ENCODE assay signal across 1 cellular context in genomic region chr2:1817256-1818127, GRCh38.
A peak's percentile ranks its signal among the peaks of the same experiment; 100 is the strongest.
TF ChIP-seq lines count a peak whose summit lies in the region.

No MANE protein-coding gene starts in this region.

TF ChIP-seq in HEK293, 187 proteins besides CTCF, POLR2A, EP300 and RAD21 (continued from another document):
- TF ChIP-seq PRDM10 (tag by site-specific recombination; IDR thresholded peaks at IDR 0.05): peak; percentile 86; the same call in 1 of the 2 replicates
- no peak for TF ChIP-seq ZNF423 (tag by site-specific recombination; IDR thresholded peaks at IDR 0.05)
- TF ChIP-seq GLIS1 (tag by site-specific recombination; IDR thresholded peaks at IDR 0.05): peak; percentile 89
- TF ChIP-seq ZNF660 (tag by site-specific recombination; IDR thresholded peaks at IDR 0.05): 0 out of 2 replicates have a peak, but pooled peaks have one; percentile 27
- no peak for TF ChIP-seq ZNF768 (tag by site-specific recombination; IDR thresholded peaks at IDR 0.05)
- TF ChIP-seq ZNF654 (tag by site-specific recombination; IDR thresholded peaks at IDR 0.05; ENCODE audit: low read depth): peak; percentile 70
- TF ChIP-seq AEBP2 (tag by site-specific recombination; IDR thresholded peaks at IDR 0.05; ENCODE audit: borderline replicate concordance): no peak
TF ChIP-seq in HEK293: peak in this region for 7.
